8 cellular contexts compared by ENCODE assay signal in the genomic region with DNA sequence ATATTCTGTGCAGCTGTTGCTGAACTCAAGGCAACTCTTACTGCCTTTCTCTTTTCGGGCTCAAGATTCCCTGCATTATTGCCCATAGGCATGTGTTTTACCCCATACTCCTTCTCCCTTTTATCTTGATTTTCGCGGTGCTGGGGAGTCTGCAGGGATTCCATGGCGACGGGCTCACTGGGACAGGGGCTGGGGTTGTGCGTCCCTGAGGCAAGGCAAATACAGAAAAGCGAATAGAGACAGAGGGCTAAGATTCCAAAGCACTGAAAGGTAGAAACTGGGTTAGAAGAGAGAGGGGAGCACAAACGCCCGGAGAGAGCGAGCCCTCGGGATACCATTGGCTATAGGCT. TPM values are rescaled to one million over a fixed set of nuclear protein-coding genes. Genes with fewer than 3 reads are reported as not detected.
A peak's percentile ranks its signal among the peaks of the same experiment; 100 is the strongest.
DNase-seq lines count a peak whose midpoint lies in the region; ATAC-seq lines count a peak whose summit lies in the region.

No MANE protein-coding gene starts in this region.

- H3K4me3 Mint-ChIP-seq in activated CD4-positive, alpha-beta memory T cell treated with anti-CD3 and anti-CD28 coated beads for 36 hours: peak overlapping the region; percentile 94
- H3K4me3 Mint-ChIP-seq in stimulated activated naive CD8-positive, alpha-beta T cell treated with anti-CD3 and anti-CD28 coated beads, Interleukin-15, amount 100 ng/mL, for 72 hours: peak overlapping the region; percentile 94 to 96

- peak; percentile 25 for ATAC-seq in GM18517 (IDR thresholded peaks at IDR 0.05; ENCODE audit: unreplicated experiment)
- peak; percentile 16 for ATAC-seq in HG02852 (IDR thresholded peaks at IDR 0.05; ENCODE audit: unreplicated experiment)
- ATAC-seq in stimulated activated naive CD8-positive, alpha-beta T cell treated with anti-CD3 and anti-CD28 coated beads, Interleukin-15, amount 100 ng/mL, for 72 hours: peak; percentile 41

- peaks cover 26% of the 10 kb centered on the region for H3K4me1 Mint-ChIP-seq in activated CD4-positive, alpha-beta memory T cell treated with anti-CD3 and anti-CD28 coated beads for 36 hours (ENCODE audit: low read depth)
- H3K4me1 Mint-ChIP-seq in stimulated activated naive CD8-positive, alpha-beta T cell treated with anti-CD3 and anti-CD28 coated beads, Interleukin-15, amount 100 ng/mL, for 72 hours: peaks cover 38% of the 10 kb centered on the region

- no peak overlapping the region for H3K27ac Mint-ChIP-seq in activated CD4-positive, alpha-beta memory T cell treated with anti-CD3 and anti-CD28 coated beads for 36 hours
- H3K27ac Mint-ChIP-seq in stimulated activated naive CD8-positive, alpha-beta T cell treated with anti-CD3 and anti-CD28 coated beads, Interleukin-15, amount 100 ng/mL, for 72 hours: peak overlapping the region; percentile 98

- POLR2A ChIA-PET in activated CD4-positive, alpha-beta memory T cell treated with anti-CD3 and anti-CD28 coated beads for 36 hours (lab: Charles Lee): no interaction called here

- no peaks in the 10 kb centered on the region for H3K27me3 Mint-ChIP-seq in activated CD4-positive, alpha-beta memory T cell treated with anti-CD3 and anti-CD28 coated beads for 36 hours
- H3K27me3 Mint-ChIP-seq in stimulated activated naive CD8-positive, alpha-beta T cell treated with anti-CD3 and anti-CD28 coated beads, Interleukin-15, amount 100 ng/mL, for 72 hours: no peaks in the 10 kb centered on the region

- H3K36me3 Mint-ChIP-seq in activated CD4-positive, alpha-beta memory T cell treated with anti-CD3 and anti-CD28 coated beads for 36 hours: peaks cover 14% of the 10 kb centered on the region

- H3K4me3 ChIP-seq in iPS-11a (ENCODE audit: low read depth, low read length): peak overlapping the region; percentile 86

- CTCF ChIA-PET in activated CD4-positive, alpha-beta memory T cell treated with anti-CD3 and anti-CD28 coated beads for 36 hours (lab: Charles Lee): no interaction called here

- no peaks in the 10 kb centered on the region for H3K9me3 Mint-ChIP-seq in activated CD4-positive, alpha-beta memory T cell treated with anti-CD3 and anti-CD28 coated beads for 36 hours
- H3K9me3 Mint-ChIP-seq in stimulated activated naive CD8-positive, alpha-beta T cell treated with anti-CD3 and anti-CD28 coated beads, Interleukin-15, amount 100 ng/mL, for 72 hours: no peaks in the 10 kb centered on the region

- no peak for DNase-seq in activated CD4-positive, alpha-beta memory T cell treated with anti-CD3 and anti-CD28 coated beads for 36 hours
- DNase-seq in stimulated activated naive CD8-positive, alpha-beta T cell treated with anti-CD3 and anti-CD28 coated beads, Interleukin-15, amount 100 ng/mL, for 72 hours: no peak
- DNase-seq in posterior cingulate gyrus: no peak
- DNase-seq in LoVo (ENCODE audit: low spot score): no peak
- no peak for DNase-seq in GM19238 (ENCODE audit: insufficient read length, low spot score)

- intact Hi-C loops in activated CD4-positive, alpha-beta memory T cell treated with anti-CD3 and anti-CD28 coated beads for 36 hours (cut with micrococcal nuclease): loop anchor here (1.0 to 10.0 kb wide), 7 partner anchors 27 to 592 kb away; a partner anchor contains a TSS
- intact Hi-C loops in posterior cingulate gyrus (cut with DNase I): loop anchor here (5.0 kb wide), 3 partner anchors 71 to 219 kb away; a partner anchor contains a TSS

RNA-seq across cellular contexts. Expression of a gene that starts 0.5 kb away (rescaled TPM):
- 10 to 100 TPM; 18.3 to 19.2 TPM for total RNA-seq in activated CD4-positive, alpha-beta memory T cell treated with anti-CD3 and anti-CD28 coated beads for 36 hours

RNA-seq across cellular contexts. Expression of a gene that starts 8.1 kb away (rescaled TPM):
- total RNA-seq in activated CD4-positive, alpha-beta memory T cell treated with anti-CD3 and anti-CD28 coated beads for 36 hours: 1 to 10 TPM; 1.7 to 1.9 TPM

RNA-seq across cellular contexts. Expression of a gene that starts 52.9 kb away (rescaled TPM):
- total RNA-seq in activated CD4-positive, alpha-beta memory T cell treated with anti-CD3 and anti-CD28 coated beads for 36 hours: under 1 TPM; 0.31 to 0.34 TPM
